1 cellular context compared by ENCODE assay signal in the genomic region with DNA sequence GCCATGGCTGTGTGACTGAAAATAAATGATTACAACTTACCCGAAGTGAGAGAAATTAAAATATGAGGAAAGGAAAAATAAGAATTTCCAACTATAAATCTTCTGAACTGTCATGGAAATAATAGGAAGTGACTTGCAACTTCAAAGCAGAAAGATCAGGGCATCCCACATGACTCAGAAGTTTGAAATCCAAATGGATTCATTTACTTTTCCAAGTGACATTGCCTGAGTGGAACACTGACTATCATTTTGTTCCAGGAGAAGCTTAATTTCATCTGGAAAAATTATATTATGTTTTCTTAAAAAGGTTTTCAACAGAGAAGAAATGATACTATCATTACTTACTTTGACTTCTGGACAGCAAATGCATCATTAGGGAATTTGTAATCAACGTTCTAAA.
TF ChIP-seq lines count a peak whose summit lies in the region.

No MANE protein-coding gene starts in this region.

TF ChIP-seq in SK-N-SH, 30 proteins besides CTCF, POLR2A, EP300 and RAD21 (continued from another document):
- TF ChIP-seq, protein P1, sequence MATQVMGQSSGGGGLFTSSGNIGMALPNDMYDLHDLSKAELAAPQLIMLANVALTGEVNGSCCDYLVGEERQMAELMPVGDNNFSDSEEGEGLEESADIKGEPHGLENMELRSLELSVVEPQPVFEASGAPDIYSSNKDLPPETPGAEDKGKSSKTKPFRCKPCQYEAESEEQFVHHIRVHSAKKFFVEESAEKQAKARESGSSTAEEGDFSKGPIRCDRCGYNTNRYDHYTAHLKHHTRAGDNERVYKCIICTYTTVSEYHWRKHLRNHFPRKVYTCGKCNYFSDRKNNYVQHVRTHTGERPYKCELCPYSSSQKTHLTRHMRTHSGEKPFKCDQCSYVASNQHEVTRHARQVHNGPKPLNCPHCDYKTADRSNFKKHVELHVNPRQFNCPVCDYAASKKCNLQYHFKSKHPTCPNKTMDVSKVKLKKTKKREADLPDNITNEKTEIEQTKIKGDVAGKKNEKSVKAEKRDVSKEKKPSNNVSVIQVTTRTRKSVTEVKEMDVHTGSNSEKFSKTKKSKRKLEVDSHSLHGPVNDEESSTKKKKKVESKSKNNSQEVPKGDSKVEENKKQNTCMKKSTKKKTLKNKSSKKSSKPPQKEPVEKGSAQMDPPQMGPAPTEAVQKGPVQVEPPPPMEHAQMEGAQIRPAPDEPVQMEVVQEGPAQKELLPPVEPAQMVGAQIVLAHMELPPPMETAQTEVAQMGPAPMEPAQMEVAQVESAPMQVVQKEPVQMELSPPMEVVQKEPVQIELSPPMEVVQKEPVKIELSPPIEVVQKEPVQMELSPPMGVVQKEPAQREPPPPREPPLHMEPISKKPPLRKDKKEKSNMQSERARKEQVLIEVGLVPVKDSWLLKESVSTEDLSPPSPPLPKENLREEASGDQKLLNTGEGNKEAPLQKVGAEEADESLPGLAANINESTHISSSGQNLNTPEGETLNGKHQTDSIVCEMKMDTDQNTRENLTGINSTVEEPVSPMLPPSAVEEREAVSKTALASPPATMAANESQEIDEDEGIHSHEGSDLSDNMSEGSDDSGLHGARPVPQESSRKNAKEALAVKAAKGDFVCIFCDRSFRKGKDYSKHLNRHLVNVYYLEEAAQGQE (IDR thresholded peaks at IDR 0.05; ENCODE audit: low read depth, low read length) = no peak
- TF ChIP-seq FOXJ3 (CRISPR knock-in tag; IDR thresholded peaks at IDR 0.05) = no peak
- no peak for TF ChIP-seq SMC3 (IDR thresholded peaks at IDR 0.05; ENCODE audit: low read depth, low read length)
- TF ChIP-seq, protein P2, sequence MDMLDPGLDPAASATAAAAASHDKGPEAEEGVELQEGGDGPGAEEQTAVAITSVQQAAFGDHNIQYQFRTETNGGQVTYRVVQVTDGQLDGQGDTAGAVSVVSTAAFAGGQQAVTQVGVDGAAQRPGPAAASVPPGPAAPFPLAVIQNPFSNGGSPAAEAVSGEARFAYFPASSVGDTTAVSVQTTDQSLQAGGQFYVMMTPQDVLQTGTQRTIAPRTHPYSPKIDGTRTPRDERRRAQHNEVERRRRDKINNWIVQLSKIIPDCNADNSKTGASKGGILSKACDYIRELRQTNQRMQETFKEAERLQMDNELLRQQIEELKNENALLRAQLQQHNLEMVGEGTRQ (IDR thresholded peaks at IDR 0.05; ENCODE audit: borderline replicate concordance, low read depth, low read length) = no peak
- peak; percentile 67 for TF ChIP-seq TCF12 (IDR thresholded peaks at IDR 0.05)
- TF ChIP-seq, protein P3, sequence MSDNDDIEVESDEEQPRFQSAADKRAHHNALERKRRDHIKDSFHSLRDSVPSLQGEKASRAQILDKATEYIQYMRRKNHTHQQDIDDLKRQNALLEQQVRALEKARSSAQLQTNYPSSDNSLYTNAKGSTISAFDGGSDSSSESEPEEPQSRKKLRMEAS (IDR thresholded peaks at IDR 0.05; ENCODE audit: low read depth) = no peak
- no peak for TF ChIP-seq TEAD4 (IDR thresholded peaks at IDR 0.05; ENCODE audit: borderline replicate concordance, insufficient read depth)
